12 cellular contexts compared by ENCODE assay signal in genomic region chr2:140695163-140695562, GRCh38.
DNase-seq lines count a peak whose midpoint lies in the region; ATAC-seq and TF ChIP-seq lines count a peak whose summit lies in the region.
"Had no signal": no experiment of that assay in that cellular context is flagged by ENCODE, and none has a peak within 500 bp of the region (broad histone marks: within the 10 kb centered on the region; RNA-seq: fewer than 3 reads in every experiment).

No MANE protein-coding gene starts in this region.

- TF ChIP-seq POLR2A in ovary (IDR thresholded peaks at IDR 0.05) (no peak), testis (IDR thresholded peaks at IDR 0.05) (no peak)

- ATAC-seq in HG03439 (IDR thresholded peaks at IDR 0.05; ENCODE audit: unreplicated experiment): no peak

- intact Hi-C loops in ovary (cut with DNase I) (no loop called here), testis (cut with DNase I; ENCODE audit: low total_unique reads) (no loop called here)

- H3K4me1 ChIP-seq in mesenchymal stem cell (ENCODE audit: control insufficient read depth, insufficient read depth, low read depth, low read length): no peaks in the 10 kb centered on the region
- H3K4me1 ChIP-seq in ovary (ENCODE audit: insufficient read depth): no peaks in the 10 kb centered on the region
- no peaks in the 10 kb centered on the region for H3K4me1 ChIP-seq in testis
- H3K4me1 ChIP-seq: right lobe of liver, transverse colon had no signal

- H3K27me3 ChIP-seq in mesenchymal stem cell (ENCODE audit: control insufficient read depth in 1 of 2, insufficient read depth in 1 of 2, low read length in 2 of 2) (no peaks in the 10 kb centered on the region), ovary (no peaks in the 10 kb centered on the region), testis (no peaks in the 10 kb centered on the region)
- H3K27me3 ChIP-seq: right lobe of liver, transverse colon had no signal

- H2BK15ac ChIP-seq in mesenchymal stem cell (ENCODE audit: low read depth, poor library complexity, severe bottlenecking): no peak overlapping the region

- no peak overlapping the region for H3K27ac ChIP-seq in mesenchymal stem cell (ENCODE audit: low read length, poor library complexity, severe bottlenecking)
- no peak overlapping the region for H3K27ac ChIP-seq in ovary
- no peak overlapping the region for H3K27ac ChIP-seq in testis
- H3K27ac ChIP-seq: right lobe of liver, transverse colon had no signal

- no peak overlapping the region for H4K8ac ChIP-seq in mesenchymal stem cell (ENCODE audit: low read length)

- no peak overlapping the region for H2AK5ac ChIP-seq in mesenchymal stem cell (ENCODE audit: low read length, severe bottlenecking)

- DNase-seq in EH (ENCODE audit: low read depth) (peak; percentile 13), MV-4-11 (lab: John Stamatoyannopoulos, UW) (peak; percentile 72), dedifferentiated amniotic fluid mesenchymal stem cell (ENCODE audit: extremely low spot score) (peak; percentile 89), mesenchymal stem cell (peak; percentile 76), ovary (no peak), testis (no peak), G401 (ENCODE audit: low spot score) (no peak)
- DNase-seq: activated CD4-positive, CD25-positive, alpha-beta regulatory T cell; NCI-H1930; right lobe of liver; transverse colon had no signal

- no peak overlapping the region for H4K91ac ChIP-seq in mesenchymal stem cell (ENCODE audit: low read length)

- H3K9me3 ChIP-seq in mesenchymal stem cell (ENCODE audit: control insufficient read depth, low read length): no peaks in the 10 kb centered on the region
- no peaks in the 10 kb centered on the region for H3K9me3 ChIP-seq in ovary
- no peaks in the 10 kb centered on the region for H3K9me3 ChIP-seq in testis
- H3K9me3 ChIP-seq: right lobe of liver, transverse colon had no signal

- H2BK120ac ChIP-seq in mesenchymal stem cell (ENCODE audit: low read depth, low read length): no peak overlapping the region

- no peak for TF ChIP-seq EP300 in ovary (IDR thresholded peaks at IDR 0.05)

- H3K36me3 ChIP-seq in mesenchymal stem cell (ENCODE audit: control insufficient read depth in 1 of 2, insufficient read depth in 2 of 2, low read depth in 1 of 2, low read length in 2 of 2) (no peaks in the 10 kb centered on the region), ovary (no peaks in the 10 kb centered on the region), testis (ENCODE audit: low read depth, missing control alignments) (no peaks in the 10 kb centered on the region)
- H3K36me3 ChIP-seq: right lobe of liver, transverse colon had no signal

- no peak overlapping the region for H2AFZ ChIP-seq in mesenchymal stem cell (ENCODE audit: low read depth, low read length)

- no peak overlapping the region for H2BK5ac ChIP-seq in mesenchymal stem cell (ENCODE audit: low read depth, low read length, poor library complexity, severe bottlenecking)

- H3K4me3 ChIP-seq in mesenchymal stem cell (ENCODE audit: insufficient read depth in 1 of 2, low read depth in 1 of 2, low read length in 2 of 2) (no peak overlapping the region), ovary (no peak overlapping the region), testis (no peak overlapping the region)
- H3K4me3 ChIP-seq: right lobe of liver, transverse colon had no signal

- peak overlapping the region; percentile 80 for H3K9ac ChIP-seq in mesenchymal stem cell (ENCODE audit: low read length)

- no peak overlapping the region for H2BK12ac ChIP-seq in mesenchymal stem cell (ENCODE audit: low read length in 2 of 2)

- in situ Hi-C loops in G401 (cut with HindIII; ENCODE audit: low sequenced_read_pairs): no loop called here

- WGBS in mesenchymal stem cell: 100% methylated on average over 1 of the region's 1 CpG
- WGBS in ovary, 3 donors: 87 to 100% (median 91%) methylated on average over 1 of the region's 1 CpG
- 92 to 94% methylated on average over 1 of the region's 1 CpG for whole genome bisulfite sequencing in testis, 2 donors

- H3K14ac ChIP-seq in mesenchymal stem cell (ENCODE audit: low read length in 2 of 2): no peak overlapping the region

- H3K4ac ChIP-seq in mesenchymal stem cell (ENCODE audit: low read depth in 1 of 2, low read length in 2 of 2): no peak overlapping the region

- H3K79me1 ChIP-seq in mesenchymal stem cell (replicated peaks; ENCODE audit: low read length, poor library complexity, severe bottlenecking): no peaks in the 10 kb centered on the region

- H3K4me2 ChIP-seq in mesenchymal stem cell (ENCODE audit: low read length, poor library complexity, severe bottlenecking): no peak overlapping the region

- no peak overlapping the region for H3K23ac ChIP-seq in mesenchymal stem cell (ENCODE audit: low read length in 2 of 2)

- TF ChIP-seq CTCF in ovary (IDR thresholded peaks at IDR 0.05) (no peak), testis (IDR thresholded peaks at IDR 0.05) (no peak)

- no peak overlapping the region for H3K18ac ChIP-seq in mesenchymal stem cell (ENCODE audit: low read depth in 1 of 2, low read length in 2 of 2)

Comparison
In these comparisons a context has a peak if more than half of its experiments do, and no peak if none do; other contexts are left out.
1. DNase-seq: peak in EH (single experiment), MV-4-11 (single experiment), dedifferentiated amniotic fluid mesenchymal stem cell (single experiment) and mesenchymal stem cell (single experiment); none in ovary (0 of 5), testis (single experiment) and G401 (single experiment).